In genomic region chr3:170204023-170204472, GRCh38 we compare ENCODE assay signal across 1 cellular context.
TF ChIP-seq lines count a peak whose summit lies in the region.

No MANE protein-coding gene starts in this region.

TF ChIP-seq in HepG2, 621 proteins besides CTCF, POLR2A, EP300 and RAD21 (continued from another document):
- TF ChIP-seq BRF2 (CRISPR knock-in tag; IDR thresholded peaks at IDR 0.05) (no peak), MYPOP (CRISPR knock-in tag; IDR thresholded peaks at IDR 0.05) (no peak), HOXA5 (CRISPR knock-in tag; IDR thresholded peaks at IDR 0.05) (no peak), HNRNPUL1 (IDR thresholded peaks at IDR 0.05; ENCODE audit: low read depth, low read length) (no peak), PAXIP1 (CRISPR knock-in tag; conservative IDR thresholded peaks at IDR 0.05) (peak; percentile 76)
TF ChIP-seq in HepG2: peak in this region for 24.
